Comparison of ENCODE assay signal across 8 cellular contexts in genomic region chr20:24160563-24161355, GRCh38.
A peak's percentile ranks its signal among the peaks of the same experiment; 100 is the strongest.
DNase-seq lines count a peak whose midpoint lies in the region; ATAC-seq and TF ChIP-seq lines count a peak whose summit lies in the region.

No MANE protein-coding gene starts in this region.

- intact Hi-C loops in Calu3 (cut with micrococcal nuclease; ENCODE audit: unreplicated experiment): loop anchor here (5.0 kb wide), 1 partner anchor 622 kb away; no protein-coding TSS in a partner anchor

- no peaks in the 10 kb centered on the region for H3K27me3 Mint-ChIP-seq in Calu3 (ENCODE audit: unreplicated experiment)

- BruUV-seq in Calu3 (replicated peaks; lab: Mats Ljungman, UMichigan): no TSS peak

- no peak overlapping the region for H3K4me3 Mint-ChIP-seq in Calu3 (ENCODE audit: low read depth, unreplicated experiment)

- H3K36me3 ChIP-seq in HEK293 (ENCODE audit: control insufficient read depth in 2 of 2, insufficient read depth in 1 of 2, low read length in 2 of 2) (no peaks in the 10 kb centered on the region), SJSA1 (no peaks in the 10 kb centered on the region)

- H3K4me1 ChIP-seq in HEK293 (ENCODE audit: control insufficient read depth, insufficient read depth, low read length) (no peaks in the 10 kb centered on the region), SJSA1 (replicated peaks) (peaks cover 17% of the 10 kb centered on the region)

- H3K36me3 Mint-ChIP-seq in Calu3 (ENCODE audit: insufficient read depth, unreplicated experiment): no peaks in the 10 kb centered on the region

- ATAC-seq in GM18873 (IDR thresholded peaks at IDR 0.05; ENCODE audit: low FRiP score, unreplicated experiment) (no peak), HG02852 (IDR thresholded peaks at IDR 0.05; ENCODE audit: unreplicated experiment) (no peak)

- no peaks in the 10 kb centered on the region for H3K4me1 Mint-ChIP-seq in Calu3 (ENCODE audit: low read depth, unreplicated experiment)

- H3K9me3 Mint-ChIP-seq in Calu3 (ENCODE audit: low read depth, unreplicated experiment): no peaks in the 10 kb centered on the region

- H3K27ac ChIP-seq in HEK293 (ENCODE audit: extremely low read depth, low read depth, low read length) (no peak overlapping the region), SJSA1 (no peak overlapping the region)

- CTCF ChIA-PET in Calu3 (lab: Charles Lee) (interaction anchor here (1.5 kb wide), 1 partner anchor 621 kb away, joined by 4 read pairs; no protein-coding TSS in a partner anchor), HEK293 (lab: Yijun Ruan, JAX) (interaction anchor here (0.6 to 2.6 kb wide), 23 partner anchors 9 to 757 kb away, joined by 3 to 15 read pairs (median 4); no protein-coding TSS in a partner anchor)

- H3K9me3 ChIP-seq in HEK293 (ENCODE audit: control insufficient read depth, insufficient read depth, low read depth, low read length) (no peaks in the 10 kb centered on the region), SJSA1 (replicated peaks) (peaks cover 4% of the 10 kb centered on the region; the same call in 1 of the 2 replicates)

- TF ChIP-seq CTCF in Calu3 (IDR thresholded peaks at IDR 0.05; ENCODE audit: unreplicated experiment) (no peak), HEK293 (tag by site-specific recombination; IDR thresholded peaks at IDR 0.05) (no peak), fibroblast of villous mesenchyme (IDR thresholded peaks at IDR 0.05; ENCODE audit: insufficient read depth, low read depth, low read length) (peak; percentile 54)

- H3K4me3 ChIP-seq in HEK293 (ENCODE audit: low read depth, low read length) (no peak overlapping the region), SJSA1 (no peak overlapping the region), fibroblast of villous mesenchyme (ENCODE audit: low read depth, low read length) (no peak overlapping the region)

- peak; percentile 10 for DNase-seq in Calu3
- peak; percentile 38 to 56 for DNase-seq in SJSA1 (ENCODE audit: low read depth in 1 of 2, low spot score in 2 of 2)
- peak; percentile 21 for DNase-seq in fibroblast of villous mesenchyme (ENCODE audit: low read depth)
- peak in 38 of 56 donors; percentile 2 to 69 (median 22) for DNase-seq in nucleus accumbens (lab: John Stamatoyannopoulos, UW)
- DNase-seq in GM19240 (ENCODE audit: insufficient read length, low spot score): no peak

- no peak overlapping the region for H3K27ac Mint-ChIP-seq in Calu3 (ENCODE audit: unreplicated experiment)

- H3K27me3 ChIP-seq in SJSA1 (replicated peaks): no peaks in the 10 kb centered on the region

- POLR2A ChIA-PET in HEK293 (lab: Yijun Ruan, JAX): no interaction called here

TF ChIP-seq in HEK293, 187 proteins besides CTCF, POLR2A, EP300 and RAD21:
- no peak for TF ChIP-seq ZNF677 (tag by site-specific recombination; IDR thresholded peaks at IDR 0.05)
- 0 out of 2 replicates have a peak, but pooled peaks have one; percentile 7 for TF ChIP-seq ZNF654 (tag by site-specific recombination; IDR thresholded peaks at IDR 0.05; ENCODE audit: low read depth)
